Comparison of ENCODE assay signal across 27 cellular contexts in the genomic region with DNA sequence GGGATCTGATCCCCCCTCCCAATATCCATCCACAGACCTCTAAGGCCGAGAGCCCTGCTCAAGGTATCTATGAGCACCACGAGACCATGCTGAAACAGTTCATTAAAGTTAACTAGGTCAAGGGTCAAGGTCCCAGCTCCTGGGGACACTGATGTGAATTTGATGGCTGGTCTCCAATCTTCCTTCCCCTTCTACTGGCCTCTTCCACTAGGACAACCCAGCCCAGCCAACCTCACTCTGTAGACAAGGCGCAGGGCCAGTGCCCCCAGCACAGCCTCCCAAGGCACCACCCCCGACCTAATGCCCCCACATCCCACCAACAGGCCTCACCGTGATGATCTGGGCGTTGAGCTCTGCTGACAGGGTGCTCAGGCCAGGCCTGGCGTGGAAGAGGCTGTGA.
"Had no signal": no experiment of that assay in that cellular context is flagged by ENCODE, and none has a peak within 500 bp of the region (broad histone marks: within the 10 kb centered on the region; RNA-seq: fewer than 3 reads in every experiment).

No MANE protein-coding gene starts in this region.

- H3K4me3 Mint-ChIP-seq: activated B cell treated with CpG ODN at 0.5 μM for 24 hours; activated CD4-positive, alpha-beta T cell treated with anti-CD3 and anti-CD28 coated beads for 36 hours; activated naive CD8-positive, alpha-beta T cell treated with anti-CD3 and anti-CD28 coated beads, Interleukin-2, amount 10 ng/mL, durations not matched to agents 7 days and 5 days; activated T-cell treated with anti-CD3 and anti-CD28 coated beads, Interleukin-2, amount 50 U/mL, for 24 hours; nephron had no signal

- DNase-seq: activated B cell treated with CpG ODN at 0.5 μM for 24 hours; activated CD4-positive, alpha-beta T cell treated with anti-CD3 and anti-CD28 coated beads for 36 hours; activated CD4-positive, alpha-beta T cell treated with anti-CD3 and anti-CD28 coated beads, Interleukin-2, amount 50 U/mL, for 4 hours; activated CD8-positive, alpha-beta memory T cell treated with anti-CD3 and anti-CD28 coated beads for 24 hours; activated CD8-positive, alpha-beta memory T cell treated with anti-CD3 and anti-CD28 coated beads, Interleukin-2, amount 50 U/mL, for 4 hours; activated naive CD4-positive, alpha-beta T cell; activated naive CD8-positive, alpha-beta T cell treated with anti-CD3 and anti-CD28 coated beads, Interleukin-2, amount 10 ng/mL, durations not matched to agents 7 days and 5 days; activated T-cell treated with anti-CD3 and anti-CD28 coated beads, Interleukin-2, amount 50 U/mL, for 24 hours; amniotic stem cell; colonic mucosa; esophagus squamous epithelium; head of caudate nucleus; islet precursor cell; left colon; midbrain; occipital lobe; spleen; stimulated activated CD4-positive, alpha-beta T cell treated with anti-CD3 and anti-CD28 coated beads, Interleukin-4, amount 100 ng/mL, for 24 hours; stimulated activated naive CD4-positive, alpha-beta T cell treated with Interleukin-2 at 50 U/mL for 16 hours; T-helper 1 cell; T1000; upper lobe of left lung had no signal

- H3K36me3 ChIP-seq: breast epithelium, colonic mucosa had no signal

- H3K27me3 ChIP-seq: breast epithelium, colonic mucosa, esophagus squamous epithelium, gastroesophageal sphincter, spleen, upper lobe of left lung had no signal

- H3K9me3 Mint-ChIP-seq: activated B cell treated with CpG ODN at 0.5 μM for 24 hours; activated naive CD8-positive, alpha-beta T cell treated with anti-CD3 and anti-CD28 coated beads, Interleukin-2, amount 10 ng/mL, durations not matched to agents 7 days and 5 days; activated T-cell treated with anti-CD3 and anti-CD28 coated beads, Interleukin-2, amount 50 U/mL, for 24 hours; activated T-helper 2 cell treated with anti-CD3 and anti-CD28 coated beads, Interferon-gamma antibody, Interleukin-2, Interleukin-4, amounts not matched to agents 10 μg/mL and 5 μg/mL and 100 μg/mL, durations not matched to agents 14 hours and 24 hours and 36 hours; nephron had no signal

- H3K4me1 ChIP-seq: breast epithelium, colonic mucosa, gastroesophageal sphincter, upper lobe of left lung had no signal

- H3K27me3 Mint-ChIP-seq: activated B cell treated with CpG ODN at 0.5 μM for 24 hours; activated CD4-positive, alpha-beta T cell treated with anti-CD3 and anti-CD28 coated beads for 36 hours; activated naive CD8-positive, alpha-beta T cell treated with anti-CD3 and anti-CD28 coated beads, Interleukin-2, amount 10 ng/mL, durations not matched to agents 7 days and 5 days; activated T-cell treated with anti-CD3 and anti-CD28 coated beads, Interleukin-2, amount 50 U/mL, for 24 hours had no signal

- H3K27ac ChIP-seq: breast epithelium, colonic mucosa, esophagus squamous epithelium, gastroesophageal sphincter, spleen, upper lobe of left lung had no signal

- H3K36me3 Mint-ChIP-seq: activated naive CD8-positive, alpha-beta T cell treated with anti-CD3 and anti-CD28 coated beads, Interleukin-2, amount 10 ng/mL, durations not matched to agents 7 days and 5 days had no signal

- ATAC-seq: activated CD4-positive, alpha-beta T cell treated with anti-CD3 and anti-CD28 coated beads for 36 hours; gastroesophageal sphincter; left colon had no signal

- H3K4me3 ChIP-seq: breast epithelium, colonic mucosa, esophagus squamous epithelium, gastroesophageal sphincter, lung, spleen, upper lobe of left lung had no signal

- H3K27ac Mint-ChIP-seq: activated B cell treated with CpG ODN at 0.5 μM for 24 hours; activated CD4-positive, alpha-beta T cell treated with anti-CD3 and anti-CD28 coated beads for 36 hours; activated naive CD8-positive, alpha-beta T cell treated with anti-CD3 and anti-CD28 coated beads, Interleukin-2, amount 10 ng/mL, durations not matched to agents 7 days and 5 days; activated T-cell treated with anti-CD3 and anti-CD28 coated beads, Interleukin-2, amount 50 U/mL, for 24 hours; activated T-helper 2 cell treated with anti-CD3 and anti-CD28 coated beads, Interferon-gamma antibody, Interleukin-2, Interleukin-4, amounts not matched to agents 10 μg/mL and 5 μg/mL and 100 μg/mL, durations not matched to agents 14 hours and 24 hours and 36 hours; nephron had no signal

- H3K9me3 ChIP-seq: breast epithelium, colonic mucosa, esophagus squamous epithelium, gastroesophageal sphincter, spleen, upper lobe of left lung had no signal

- H3K4me1 Mint-ChIP-seq: activated B cell treated with CpG ODN at 0.5 μM for 24 hours; activated CD4-positive, alpha-beta T cell treated with anti-CD3 and anti-CD28 coated beads for 36 hours; activated naive CD8-positive, alpha-beta T cell treated with anti-CD3 and anti-CD28 coated beads, Interleukin-2, amount 10 ng/mL, durations not matched to agents 7 days and 5 days; nephron had no signal
